ENCODE assay signal across 10 cellular contexts in the genomic region with DNA sequence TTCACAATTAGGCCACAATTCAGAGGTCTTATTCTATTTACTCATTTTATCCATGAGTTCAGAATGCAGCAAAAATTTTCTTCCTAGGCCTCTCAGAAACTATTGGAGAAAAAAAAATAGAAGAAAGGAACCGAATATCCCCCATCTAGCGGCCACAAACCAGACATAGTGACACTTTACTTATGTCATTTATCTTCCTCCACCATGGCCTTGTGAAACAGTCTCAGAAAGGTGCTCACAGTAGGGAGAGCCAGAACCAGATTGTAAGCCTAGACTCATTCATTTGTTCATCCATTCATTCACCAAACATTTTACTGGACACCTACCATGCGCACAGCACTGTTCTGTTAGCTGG. TPM values are rescaled to one million over a fixed set of nuclear protein-coding genes. Genes with fewer than 3 reads are reported as not detected.
A peak's percentile ranks its signal among the peaks of the same experiment; 100 is the strongest.
DNase-seq lines count a peak whose midpoint lies in the region; ATAC-seq and TF ChIP-seq lines count a peak whose summit lies in the region.
"Had no signal": no experiment of that assay in that cellular context is flagged by ENCODE, and none has a peak within 500 bp of the region (broad histone marks: within the 10 kb centered on the region; RNA-seq: fewer than 3 reads in every experiment).

No MANE protein-coding gene starts in this region.

- H3K36me3 ChIP-seq in left ventricle myocardium inferior (no peaks in the 10 kb centered on the region), uterus (no peaks in the 10 kb centered on the region)

- H3K4me3 ChIP-seq in left ventricle myocardium inferior (no peak overlapping the region), right cardiac atrium (ENCODE audit: low read length) (no peak overlapping the region), coronary artery (no peak overlapping the region), uterus (no peak overlapping the region)

- TF ChIP-seq CTCF in left ventricle myocardium inferior (IDR thresholded peaks at IDR 0.05; ENCODE audit: borderline replicate concordance), result no peak
- TF ChIP-seq CTCF in coronary artery (IDR thresholded peaks at IDR 0.05), result no peak
- no peak for TF ChIP-seq CTCF in uterus (IDR thresholded peaks at IDR 0.05)

- TF ChIP-seq POLR2A in uterus (IDR thresholded peaks at IDR 0.05), result no peak

- H3K27me3 ChIP-seq in left ventricle myocardium inferior (ENCODE audit: low read depth), result no peaks in the 10 kb centered on the region
- no peaks in the 10 kb centered on the region for H3K27me3 ChIP-seq in right cardiac atrium (ENCODE audit: control insufficient read depth, insufficient read depth)
- no peaks in the 10 kb centered on the region for H3K27me3 ChIP-seq in uterus

- H3K4me1 ChIP-seq in left ventricle myocardium inferior (peaks cover 96% of the 10 kb centered on the region), right cardiac atrium (ENCODE audit: control insufficient read depth, insufficient read depth, low read length) (peaks cover 35% of the 10 kb centered on the region), uterus (peaks cover 25 to 41% of the 10 kb centered on the region in 2 donors)

- WGBS in right cardiac atrium, result 92% methylated on average over 3 of the region's 3 CpGs

- H3K9me3 ChIP-seq in left ventricle myocardium inferior (replicated peaks) (no peaks in the 10 kb centered on the region), right cardiac atrium (ENCODE audit: control insufficient read depth, low read length) (no peaks in the 10 kb centered on the region), uterus (no peaks in the 10 kb centered on the region)
- H3K9me3 ChIP-seq: SK-N-SH had no signal

- H3K27ac ChIP-seq in left ventricle myocardium inferior (replicated peaks) (peak overlapping the region; percentile 86), right cardiac atrium (ENCODE audit: low read length) (no peak overlapping the region), coronary artery (peak overlapping the region; percentile 63 to 88), uterus (peak overlapping the region; percentile 94 to 95)

- intact Hi-C loops in left ventricle myocardium inferior (cut with micrococcal nuclease) (no loop called here), right cardiac atrium (cut with DNase I) (loop anchor here in 1 of 4 donors (5.0 kb wide), 1 partner anchor 49 kb away; no protein-coding TSS in a partner anchor), uterus (cut with DNase I; ENCODE audit: low total_unique reads) (no loop called here), left colon (cut with DNase I, micrococcal nuclease) (no loop called here)

- DNase-seq in left ventricle myocardium inferior (no peak), right cardiac atrium (no peak), coronary artery (ENCODE audit: low spot score) (no peak), uterus (no peak), left colon (no peak), HuH-7 (ENCODE audit: low spot score) (no peak), retina (no peak)
- DNase-seq: activated naive CD8-positive, alpha-beta T cell treated with anti-CD3 and anti-CD28 coated beads, Interleukin-2, amount 10 ng/mL, durations not matched to agents 7 days and 5 days; SK-N-SH had no signal

- ATAC-seq in right cardiac atrium, result no peak
- ATAC-seq in HG02970 (IDR thresholded peaks at IDR 0.05; ENCODE audit: low FRiP score, unreplicated experiment), result peak; percentile 46
- no peak for ATAC-seq in left colon

RNA-seq across cellular contexts. Expression of a gene that starts 16.0 kb away (rescaled TPM):
- total RNA-seq in left ventricle myocardium inferior (28.9 TPM), right cardiac atrium (10 to 100 TPM; 37.0 to 75.1 (median 39.8) TPM), uterus (100 to 1,000 TPM in 1 of 4 donors, 10 to 100 TPM in 3; 24.7 to 185 (median 41.1) TPM), left colon (10 to 100 TPM; 39.2 to 41.5 TPM)
- 10.7 TPM for polyA plus RNA-seq in right cardiac atrium
